In the genomic region with DNA sequence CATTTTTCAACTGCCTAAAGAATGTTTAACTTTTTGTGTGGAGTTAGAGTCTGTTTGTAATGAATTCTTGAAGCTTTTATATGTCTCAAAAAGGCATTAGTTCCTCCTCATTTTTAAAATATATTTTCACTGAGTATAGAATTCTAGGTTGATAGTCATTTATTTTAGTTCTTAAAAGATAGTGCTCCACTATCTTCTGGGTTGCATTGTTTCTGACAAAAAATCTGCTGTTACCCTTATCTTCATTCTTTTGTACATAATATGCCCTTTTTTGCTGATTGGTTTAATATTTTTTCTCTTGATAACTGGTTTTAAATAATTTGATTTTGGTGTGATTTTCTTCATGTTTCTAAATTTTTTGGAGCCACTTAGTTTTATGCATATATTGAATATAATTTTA, we compare ENCODE assay signal across 25 cellular contexts.
"Had no signal": no experiment of that assay in that cellular context is flagged by ENCODE, and none has a peak within 500 bp of the region (broad histone marks: within the 10 kb centered on the region; RNA-seq: fewer than 3 reads in every experiment).

No MANE protein-coding gene starts in this region.

- ATAC-seq: effector memory CD8-positive, alpha-beta T cell; esophagus mucosa; gastrocnemius medialis; heart right ventricle; left cardiac atrium; left lung; left ventricle myocardium superior; lower lobe of right lung; mucosa of descending colon had no signal

- H3K4me3 Mint-ChIP-seq: dendritic cell treated with granulocyte-macrophage colony-stimulating factor and Interleukin-4, amounts not matched to agents 40 ng/mL and 50 ng/mL, for 4 days; effector memory CD8-positive, alpha-beta T cell; mesothelial cell of epicardium had no signal

- FAIRE-seq: islet of Langerhans, keratinocyte had no signal

- H3K27ac Mint-ChIP-seq: dendritic cell treated with granulocyte-macrophage colony-stimulating factor and Interleukin-4, amounts not matched to agents 40 ng/mL and 50 ng/mL, for 4 days; effector memory CD8-positive, alpha-beta T cell; mesothelial cell of epicardium had no signal

- H3K27me3 Mint-ChIP-seq: dendritic cell treated with granulocyte-macrophage colony-stimulating factor and Interleukin-4, amounts not matched to agents 40 ng/mL and 50 ng/mL, for 4 days; effector memory CD8-positive, alpha-beta T cell had no signal

- H3K4me3 ChIP-seq: colonic mucosa, esophagus squamous epithelium, gastrocnemius medialis, heart right ventricle, left lung, lower lobe of right lung, mucosa of descending colon had no signal

- H3K27ac ChIP-seq: colonic mucosa, epithelial cell of prostate, esophagus squamous epithelium, gastrocnemius medialis, heart right ventricle, left lung, lower lobe of right lung had no signal

- H3K27me3 ChIP-seq: colonic mucosa, esophagus squamous epithelium, gastrocnemius medialis, heart right ventricle, left lung had no signal

- H3K9me3 ChIP-seq: colonic mucosa, gastrocnemius medialis, mucosa of descending colon had no signal

- DNase-seq: colonic mucosa; cortex of kidney; effector CD8-positive, alpha-beta T cell; effector memory CD8-positive, alpha-beta T cell; erythroblast; esophagus squamous epithelium; foreskin fibroblast; foreskin melanocyte; gastrocnemius medialis; glutamatergic neuron; head of caudate nucleus; heart right ventricle; hippocampal formation; left cardiac atrium; left lung; left ventricle myocardium superior; lower lobe of right lung; mesenchymal stem cell; mucosa of descending colon had no signal

- H3K4me1 Mint-ChIP-seq: mesothelial cell of epicardium had no signal

- H3K36me3 Mint-ChIP-seq: mesothelial cell of epicardium had no signal

- H3K36me3 ChIP-seq: colonic mucosa, esophagus squamous epithelium, gastrocnemius medialis, heart right ventricle, left lung, lower lobe of right lung had no signal

- H3K4me1 ChIP-seq: colonic mucosa, esophagus squamous epithelium, gastrocnemius medialis, heart right ventricle, left lung, lower lobe of right lung had no signal
